ENCODE assay signal across 31 cellular contexts in the genomic region with DNA sequence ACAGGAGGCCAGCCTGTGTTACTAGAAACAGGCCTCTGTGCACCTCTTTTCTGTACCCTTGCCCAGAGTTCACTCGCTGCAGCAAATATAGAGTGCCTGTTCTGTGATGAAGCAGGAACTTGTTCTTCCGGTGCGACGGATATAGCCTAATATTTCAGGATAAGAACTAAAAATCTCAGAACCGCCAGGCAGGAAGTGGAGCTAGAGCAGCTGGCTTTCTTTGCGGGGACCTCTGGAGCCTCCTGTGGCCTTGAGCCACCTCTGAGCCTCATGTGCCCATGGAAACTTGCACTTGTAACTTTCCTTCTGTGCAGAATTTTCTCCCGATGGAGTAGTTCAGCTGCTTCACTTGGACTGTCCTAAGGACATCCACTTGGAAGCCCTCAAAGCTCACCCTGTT. TPM values are rescaled to one million over a fixed set of nuclear protein-coding genes. Genes with fewer than 3 reads are reported as not detected.
A peak's percentile ranks its signal among the peaks of the same experiment; 100 is the strongest.
DNase-seq lines count a peak whose midpoint lies in the region; ATAC-seq, FAIRE-seq and TF ChIP-seq lines count a peak whose summit lies in the region.
"Had no signal": no experiment of that assay in that cellular context is flagged by ENCODE, and none has a peak within 500 bp of the region (broad histone marks: within the 10 kb centered on the region; RNA-seq: fewer than 3 reads in every experiment).

No MANE protein-coding gene starts in this region.

- ATAC-seq in lower lobe of right lung, result peak in 1 of 2 donors; percentile 21
- ATAC-seq in GM18517 (IDR thresholded peaks at IDR 0.05; ENCODE audit: unreplicated experiment), result no peak
- ATAC-seq: esophagus mucosa; foreskin keratinocyte; left lung; naive thymus-derived CD8-positive, alpha-beta T cell; PC-3 had no signal

- H3K27me3 Mint-ChIP-seq in MCF 10A (ENCODE audit: insufficient read depth, unreplicated experiment), result peaks cover 13% of the 10 kb centered on the region

- no peaks in the 10 kb centered on the region for H3K79me2 ChIP-seq in endothelial cell of umbilical vein (ENCODE audit: control insufficient read depth, insufficient read depth, low read length)
- H3K79me2 ChIP-seq: hepatocyte had no signal

- H2AFZ ChIP-seq in endothelial cell of umbilical vein (ENCODE audit: low read depth, low read length), result peak overlapping the region; percentile 8
- H2AFZ ChIP-seq: hepatocyte had no signal

- H3K4me1 ChIP-seq in BLaER1 (peaks cover 76% of the 10 kb centered on the region), endothelial cell of umbilical vein (ENCODE audit: control insufficient read depth, extremely low read depth, insufficient read depth, low read length) (peaks cover 8% of the 10 kb centered on the region), lower lobe of right lung (peaks cover 6% of the 10 kb centered on the region)
- H3K4me1 ChIP-seq: foreskin keratinocyte had no signal

- H3K27ac Mint-ChIP-seq in MCF 10A (ENCODE audit: low read depth, unreplicated experiment), result no peak overlapping the region

- DNase-seq in Kasumi-1 (lab: John Stamatoyannopoulos, UW), result peak; percentile 85 to 86
- DNase-seq in endothelial cell of umbilical vein (ENCODE audit: low read depth, low spot score), result peak; percentile 21
- no peak for DNase-seq in lower lobe of right lung
- DNase-seq in HK-2 (ENCODE audit: unreplicated experiment), result no peak
- DNase-seq in MCF 10A (ENCODE audit: unreplicated experiment), result no peak
- DNase-seq in stimulated activated naive CD4-positive, alpha-beta T cell (lab: John Stamatoyannopoulos, UW), result no peak
- DNase-seq: activated CD4-positive, CD25-positive, alpha-beta regulatory T cell; activated naive CD4-positive, alpha-beta T cell treated with anti-CD3 and anti-CD28 coated beads, Interleukin-2, amount 50 U/mL, for 16 hours; amniotic stem cell; C1 segment of cervical spinal cord; DMS79; effector CD8-positive, alpha-beta T cell; foreskin keratinocyte; GDM1; HCEC 1CT; left lung; midbrain; naive thymus-derived CD8-positive, alpha-beta T cell; NCI-H1694; occipital lobe; PC-3; T-helper 9 cell; trophoblast cell had no signal

- no peaks in the 10 kb centered on the region for H3K27me3 ChIP-seq in BLaER1
- H3K27me3 ChIP-seq in endothelial cell of umbilical vein (ENCODE audit: control insufficient read depth in 2 of 2, insufficient read depth in 2 of 2, low read length in 2 of 2), result no peaks in the 10 kb centered on the region
- no peaks in the 10 kb centered on the region for H3K27me3 ChIP-seq in lower lobe of right lung (ENCODE audit: low read depth)
- H3K27me3 ChIP-seq: foreskin keratinocyte, hepatocyte, left lung had no signal

- dilution Hi-C loops in endothelial cell of umbilical vein (cut with MboI; ENCODE audit: extremely low pct_ligation_motif_present, low sequenced_read_pairs), result no loop called here

- TF ChIP-seq POLR2A in endothelial cell of umbilical vein (IDR thresholded peaks at IDR 0.05; ENCODE audit: low read depth, low read length), result no peak

- intact Hi-C loops in endothelial cell of umbilical vein (cut with micrococcal nuclease), result no loop called here
- intact Hi-C loops in lower lobe of right lung (cut with DNase I), result no loop called here
- intact Hi-C loops in MCF 10A (cut with micrococcal nuclease), result no loop called here

- no peaks in the 10 kb centered on the region for H3K36me3 Mint-ChIP-seq in MCF 10A (ENCODE audit: insufficient read depth, unreplicated experiment)

- CTCF ChIA-PET in endothelial cell of umbilical vein (lab: Charles Lee) (interaction anchor here (0.7 to 2.7 kb wide), 3 partner anchors 25 to 59 kb away, joined by 4 to 15 read pairs (median 5); no protein-coding TSS in a partner anchor), MCF 10A (lab: Yijun Ruan, JAX) (interaction anchor here (0.6 to 1.8 kb wide), 3 partner anchors 18 to 58 kb away, joined by 3 to 8 read pairs (median 5); no protein-coding TSS in a partner anchor)

- no peaks in the 10 kb centered on the region for H3K36me3 ChIP-seq in BLaER1
- no peaks in the 10 kb centered on the region for H3K36me3 ChIP-seq in endothelial cell of umbilical vein (ENCODE audit: control insufficient read depth in 2 of 2, extremely low read depth in 1 of 2, insufficient read depth in 2 of 2, low read length in 2 of 2)
- no peaks in the 10 kb centered on the region for H3K36me3 ChIP-seq in lower lobe of right lung
- H3K36me3 ChIP-seq: left lung had no signal

- POLR2A ChIA-PET in endothelial cell of umbilical vein (lab: Charles Lee) (no interaction called here), MCF 10A (lab: Yijun Ruan, JAX) (no interaction called here)

- no peaks in the 10 kb centered on the region for H3K9me3 Mint-ChIP-seq in MCF 10A (ENCODE audit: unreplicated experiment)

- TF ChIP-seq CTCF in endothelial cell of umbilical vein (IDR thresholded peaks at IDR 0.05; ENCODE audit: extremely low read depth in 1 of 2, insufficient read depth in 1 of 2, low read depth in 1 of 2, low read length in 2 of 2) (no peak), lower lobe of right lung (IDR thresholded peaks at IDR 0.05) (no peak), MCF 10A (IDR thresholded peaks at IDR 0.05; ENCODE audit: unreplicated experiment) (no peak)

- H3K27ac ChIP-seq in BLaER1 (peak overlapping the region; percentile 67), endothelial cell of umbilical vein (ENCODE audit: insufficient read depth, low read depth, low read length) (no peak overlapping the region), lower lobe of right lung (peak overlapping the region; percentile 5)
- H3K27ac ChIP-seq: foreskin keratinocyte, hepatocyte, KMS-11 had no signal

- H3K9me3 ChIP-seq in BLaER1, result 0 out of 2 replicates have a peak, but pooled peaks cover 8% of the 10 kb centered on the region
- H3K9me3 ChIP-seq in endothelial cell of umbilical vein (replicated peaks; ENCODE audit: control insufficient read depth, insufficient read depth, low read length), result no peaks in the 10 kb centered on the region
- H3K9me3 ChIP-seq in lower lobe of right lung, result no peaks in the 10 kb centered on the region
- H3K9me3 ChIP-seq: left lung had no signal

- H3K4me1 Mint-ChIP-seq in MCF 10A (ENCODE audit: insufficient read depth, unreplicated experiment), result no peaks in the 10 kb centered on the region

- peak overlapping the region; percentile 67 for H3K4me2 ChIP-seq in BLaER1
- peak overlapping the region; percentile 53 for H3K4me2 ChIP-seq in endothelial cell of umbilical vein (ENCODE audit: insufficient read depth, low read length)
- H3K4me2 ChIP-seq: hepatocyte, KMS-11 had no signal

- H3K4me3 ChIP-seq in BLaER1 (peak overlapping the region; percentile 1; the same call in 1 of the 2 replicates), endothelial cell of umbilical vein (replicated peaks in 1 of 3; ENCODE audit: insufficient read depth in 1 of 3, low read depth in 1 of 3, low read length in 3 of 3) (no peak overlapping the region), lower lobe of right lung (no peak overlapping the region)
- H3K4me3 ChIP-seq: hepatocyte, left lung had no signal

- no peaks in the 10 kb centered on the region for H4K20me1 ChIP-seq in BLaER1
- no peaks in the 10 kb centered on the region for H4K20me1 ChIP-seq in endothelial cell of umbilical vein (replicated peaks; ENCODE audit: control insufficient read depth, extremely low read depth, insufficient read depth, low read length)

- H3K9ac ChIP-seq in BLaER1 (peak overlapping the region; percentile 39; the same call in 1 of the 2 replicates), endothelial cell of umbilical vein (replicated peaks; ENCODE audit: extremely low read depth, insufficient read depth, low read length) (no peak overlapping the region)
- H3K9ac ChIP-seq: KMS-11 had no signal

- no peak overlapping the region for H3K4me3 Mint-ChIP-seq in MCF 10A (ENCODE audit: unreplicated experiment)
- H3K4me3 Mint-ChIP-seq: naive thymus-derived CD8-positive, alpha-beta T cell had no signal

- peak; percentile 59 for FAIRE-seq in endothelial cell of umbilical vein (lab: Jason Lieb, UNC)
- FAIRE-seq: bronchial epithelial cell, colon, HTR-8/SVneo had no signal

- BruUV-seq in endothelial cell of umbilical vein (replicated peaks; lab: Mats Ljungman, UMichigan), result no TSS peak
- no TSS peak for BruUV-seq in MCF 10A (replicated peaks; lab: Mats Ljungman, UMichigan)

- no peaks in the 10 kb centered on the region for H3K9me1 ChIP-seq in endothelial cell of umbilical vein (replicated peaks; ENCODE audit: control insufficient read depth, extremely low read depth, insufficient read depth, low read length)

TF ChIP-seq in endothelial cell of umbilical vein, 7 proteins besides CTCF, POLR2A, EP300 and RAD21:
- TF ChIP-seq, protein P1, sequence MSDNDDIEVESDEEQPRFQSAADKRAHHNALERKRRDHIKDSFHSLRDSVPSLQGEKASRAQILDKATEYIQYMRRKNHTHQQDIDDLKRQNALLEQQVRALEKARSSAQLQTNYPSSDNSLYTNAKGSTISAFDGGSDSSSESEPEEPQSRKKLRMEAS (IDR thresholded peaks at IDR 0.05; ENCODE audit: insufficient read depth, insufficient read length), result no peak
- TF ChIP-seq MYC (IDR thresholded peaks at IDR 0.05; ENCODE audit: low read depth, low read length) (no peak), GATA2 (IDR thresholded peaks at IDR 0.05; ENCODE audit: insufficient read depth, insufficient read length, low read depth, low read length) (no peak), FOS (IDR thresholded peaks at IDR 0.05; ENCODE audit: borderline replicate concordance, insufficient read depth, low read length) (no peak), EZH2 (IDR thresholded peaks at IDR 0.05; ENCODE audit: borderline replicate concordance, low read depth, low read length, severe bottlenecking) (no peak)

RNA-seq across cellular contexts. Expression of a gene that starts 44.5 kb away (rescaled TPM):
- total RNA-seq in endothelial cell of umbilical vein, result 137 and 148 TPM in 2 replicates
- polyA plus RNA-seq in endothelial cell of umbilical vein, result 87.9 and 100 TPM in 2 replicates
- 125 TPM in 2 replicates for polyA plus RNA-seq in endothelial cell of umbilical vein (2011; cell fraction: cytosol; rRNA removed)
- polyA plus RNA-seq in endothelial cell of umbilical vein (2011; cell fraction: nucleus; rRNA removed), result 49.9 and 53.6 TPM in 2 replicates
- polyA plus RNA-seq in endothelial cell of umbilical vein (2012), result 135 and 149 TPM in 2 replicates
- polyA minus RNA-seq in endothelial cell of umbilical vein, result 93.3 and 99.7 TPM in 2 replicates
- polyA minus RNA-seq in endothelial cell of umbilical vein (2011; cell fraction: cytosol; rRNA and poly(A)+ RNA removed), result 20.4 TPM
- polyA minus RNA-seq in endothelial cell of umbilical vein (2011; cell fraction: nucleus; rRNA and poly(A)+ RNA removed), result 24.6 and 35.9 TPM in 2 replicates
- total RNA-seq in lower lobe of right lung, result 135 TPM
- 58.6 and 79.6 TPM in 2 replicates for total RNA-seq in MCF 10A (2022)

RNA-seq across cellular contexts. Expression of a gene that starts 57.5 kb away (rescaled TPM):
- total RNA-seq in endothelial cell of umbilical vein (2.6 and 3.6 TPM in 2 replicates), lower lobe of right lung (35.6 TPM), MCF 10A (2022) (0.84 and 1.9 TPM in 2 replicates)
- 2.3 and 2.5 TPM in 2 replicates for polyA plus RNA-seq in endothelial cell of umbilical vein
- 2.0 and 2.3 TPM in 2 replicates for polyA plus RNA-seq in endothelial cell of umbilical vein (2011; cell fraction: cytosol; rRNA removed)
- polyA plus RNA-seq in endothelial cell of umbilical vein (2011; cell fraction: nucleus; rRNA removed), result 4.1 and 5.2 TPM in 2 replicates
- polyA plus RNA-seq in endothelial cell of umbilical vein (2012), result 0.70 and 0.91 TPM in 2 replicates
- polyA minus RNA-seq in endothelial cell of umbilical vein, result 5.4 and 6.0 TPM in 2 replicates
- 1.5 TPM for polyA minus RNA-seq in endothelial cell of umbilical vein (2011; cell fraction: cytosol; rRNA and poly(A)+ RNA removed)
- polyA minus RNA-seq in endothelial cell of umbilical vein (2011; cell fraction: nucleus; rRNA and poly(A)+ RNA removed), result 5.1 and 5.6 TPM in 2 replicates

Comparison
In these comparisons a context has a peak if more than half of its experiments do, and no peak if none do; other contexts are left out.
1. DNase-seq: peak in Kasumi-1 (2 of 2) and endothelial cell of umbilical vein (single experiment); none in lower lobe of right lung (single experiment), HK-2 (single experiment), MCF 10A (single experiment) and stimulated activated naive CD4-positive, alpha-beta T cell (0 of 6).